In genomic region chr10:130010653-130011052, GRCh38 we compare ENCODE assay signal across 30 cellular contexts. TPM values are rescaled to one million over a fixed set of nuclear protein-coding genes. Genes with fewer than 3 reads are reported as not detected.
"Had no signal": no experiment of that assay in that cellular context is flagged by ENCODE, and none has a peak within 500 bp of the region (broad histone marks: within the 10 kb centered on the region; RNA-seq: fewer than 3 reads in every experiment).

No MANE protein-coding gene starts in this region.

- H3K36me3 Mint-ChIP-seq: activated naive CD8-positive, alpha-beta T cell had no signal

- H3K36me3 ChIP-seq: esophagus squamous epithelium, gastroesophageal sphincter, WERI-Rb-1 had no signal

- H3K4me3 ChIP-seq: body of pancreas, esophagus squamous epithelium, gastroesophageal sphincter had no signal

- H3K27ac Mint-ChIP-seq: activated B cell treated with CpG ODN at 0.5 μM for 24 hours; activated CD4-positive, alpha-beta T cell treated with anti-CD3 and anti-CD28 coated beads, Interleukin-2, amount 10 ng/mL, durations not matched to agents 7 days and 5 days; activated CD8-positive, alpha-beta T cell treated with anti-CD3 and anti-CD28 coated beads for 36 hours; activated naive CD8-positive, alpha-beta T cell; activated T-helper 17 cell treated with anti-CD3 and anti-CD28 coated beads, Interleukin-2, amount 50 U/mL, for 72 hours; effector memory CD8-positive, alpha-beta T cell; T-helper 17 cell; T-helper 2 cell treated with Interferon-gamma antibody and Interleukin-4, amounts not matched to agents 5 μg/mL and 100 μg/mL, for 36 hours had no signal

- DNase-seq: activated B cell treated with CpG ODN at 0.5 μM for 24 hours; activated CD4-positive, alpha-beta T cell treated with anti-CD3 and anti-CD28 coated beads, Interleukin-2, amount 10 ng/mL, durations not matched to agents 7 days and 5 days; activated CD4-positive, alpha-beta T cell treated with anti-CD3 and anti-CD28 coated beads, Interleukin-2, amount 50 U/mL, for 4 hours; activated CD8-positive, alpha-beta memory T cell treated with anti-CD3 and anti-CD28 coated beads for 24 hours; activated CD8-positive, alpha-beta T cell treated with anti-CD3 and anti-CD28 coated beads for 36 hours; activated effector memory CD4-positive, alpha-beta T cell treated with Interleukin-2 at 50 U/mL for 16 hours; activated gamma-delta T cell treated with Interleukin-2 at 50 U/mL for 16 hours; activated naive CD4-positive, alpha-beta T cell treated with anti-CD3 and anti-CD28 coated beads, Interleukin-2, amount 50 U/mL, for 16 hours; activated naive CD4-positive, alpha-beta T cell treated with Interleukin-2 at 50 U/mL for 16 hours; activated T-cell treated with anti-CD3 and anti-CD28 coated beads, Interleukin-2, amount 50 U/mL, for 4 hours; amygdala; aorta; body of pancreas; caudate nucleus; cortex of kidney; dermis blood vessel endothelial cell; effector CD4-positive, alpha-beta T cell; effector memory CD8-positive, alpha-beta T cell; erythroblast; esophagus squamous epithelium; foreskin melanocyte; T-helper 1 cell; T-helper 17 cell; T1000; WERI-Rb-1 had no signal

- H3K9me3 Mint-ChIP-seq: activated B cell treated with CpG ODN at 0.5 μM for 24 hours; activated CD4-positive, alpha-beta T cell treated with anti-CD3 and anti-CD28 coated beads, Interleukin-2, amount 10 ng/mL, durations not matched to agents 7 days and 5 days; activated CD8-positive, alpha-beta T cell treated with anti-CD3 and anti-CD28 coated beads for 36 hours; activated T-cell treated with anti-CD3 and anti-CD28 coated beads, Interleukin-2, amount 50 U/mL, for 4 hours; activated T-helper 17 cell treated with anti-CD3 and anti-CD28 coated beads, Interleukin-2, amount 50 U/mL, for 72 hours; effector memory CD8-positive, alpha-beta T cell; T-helper 2 cell treated with Interferon-gamma antibody and Interleukin-4, amounts not matched to agents 5 μg/mL and 100 μg/mL, for 36 hours had no signal

- H3K4me1 Mint-ChIP-seq: activated B cell treated with CpG ODN at 0.5 μM for 24 hours; activated CD4-positive, alpha-beta T cell treated with anti-CD3 and anti-CD28 coated beads, Interleukin-2, amount 10 ng/mL, durations not matched to agents 7 days and 5 days; activated T-helper 17 cell treated with anti-CD3 and anti-CD28 coated beads, Interleukin-2, amount 50 U/mL, for 72 hours; T-helper 17 cell had no signal

- H3K27me3 ChIP-seq: body of pancreas had no signal

- H3K27ac ChIP-seq: body of pancreas, esophagus squamous epithelium, gastroesophageal sphincter, WERI-Rb-1 had no signal

- H3K4me3 Mint-ChIP-seq: activated B cell treated with CpG ODN at 0.5 μM for 24 hours; activated CD4-positive, alpha-beta T cell treated with anti-CD3 and anti-CD28 coated beads, Interleukin-2, amount 10 ng/mL, durations not matched to agents 7 days and 5 days; activated CD8-positive, alpha-beta T cell treated with anti-CD3 and anti-CD28 coated beads for 36 hours; activated naive CD8-positive, alpha-beta T cell; activated T-cell treated with anti-CD3 and anti-CD28 coated beads, Interleukin-2, amount 50 U/mL, for 4 hours; activated T-helper 17 cell treated with anti-CD3 and anti-CD28 coated beads, Interleukin-2, amount 50 U/mL, for 72 hours; effector memory CD8-positive, alpha-beta T cell; T-helper 17 cell; T-helper 2 cell treated with Interferon-gamma antibody and Interleukin-4, amounts not matched to agents 5 μg/mL and 100 μg/mL, for 36 hours had no signal

- H3K9me3 ChIP-seq: body of pancreas, esophagus squamous epithelium, gastroesophageal sphincter had no signal

- H3K4me1 ChIP-seq: body of pancreas, esophagus squamous epithelium, gastroesophageal sphincter had no signal

RNA-seq across cellular contexts. Expression of gene EBF3, which starts 46.6 kb away (rescaled TPM):
- total RNA-seq: activated B cell treated with CpG ODN at 0.5 μM for 24 hours; activated CD4-positive, alpha-beta T cell treated with anti-CD3 and anti-CD28 coated beads, Interleukin-2, amount 10 ng/mL, durations not matched to agents 7 days and 5 days; activated CD8-positive, alpha-beta T cell treated with anti-CD3 and anti-CD28 coated beads for 36 hours; activated T-cell treated with anti-CD3 and anti-CD28 coated beads, Interleukin-2, amount 50 U/mL, for 4 hours; activated T-helper 17 cell treated with anti-CD3 and anti-CD28 coated beads, Interleukin-2, amount 50 U/mL, for 72 hours; chondrocyte; T-helper 17 cell had no signal
